30 cellular contexts compared by ENCODE assay signal in genomic region chr16:86414991-86415740, GRCh38.
DNase-seq lines count a peak whose midpoint lies in the region; ATAC-seq, FAIRE-seq and TF ChIP-seq lines count a peak whose summit lies in the region.
"Had no signal": no experiment of that assay in that cellular context is flagged by ENCODE, and none has a peak within 500 bp of the region (broad histone marks: within the 10 kb centered on the region; RNA-seq: fewer than 3 reads in every experiment).

No MANE protein-coding gene starts in this region.

- no peak for FAIRE-seq in frontal cortex (lab: Jason Lieb, UNC)
- FAIRE-seq: D721Med, endometrium, keratinocyte had no signal

- DNase-seq in heart right ventricle (peak in 1 of 2 donors; percentile 59), left cardiac atrium (no peak), esophagus squamous epithelium (lab: John Stamatoyannopoulos, UW) (no peak), neural crest cell (ENCODE audit: low read depth, low spot score) (no peak), transverse colon (no peak), pons (ENCODE audit: low spot score) (no peak), frontal cortex (ENCODE audit: low spot score in 2 of 2) (no peak), NCI-H2171 (lab: John Stamatoyannopoulos, UW) (no peak)
- DNase-seq: 8988T; activated CD4-positive, CD25-positive, alpha-beta regulatory T cell; activated CD8-positive, alpha-beta memory T cell treated with anti-CD3 and anti-CD28 coated beads, Interleukin-2, amount 10 ng/mL, durations not matched to agents 7 days and 5 days; activated gamma-delta T cell treated with Interleukin-2 at 50 U/mL for 16 hours; activated T-cell treated with anti-CD3 and anti-CD28 coated beads, Interleukin-2, amount 50 U/mL, for 4 hours; central memory CD4-positive, alpha-beta T cell; glutamatergic neuron; NCI-H1417 treated with DMSO at 0.1 percent for 48 hours; NCI-H2029 treated with DMSO at 0.1 percent for 48 hours; NCI-H2227 treated with DMSO at 0.1 percent for 48 hours; NCI-H526; OCI-M1; stimulated activated CD4-positive, alpha-beta T cell treated with anti-CD3 and anti-CD28 coated beads, Interleukin-4, amount 100 ng/mL, for 24 hours had no signal

- H3K27ac Mint-ChIP-seq in neural crest cell (ENCODE audit: unreplicated experiment) = peak overlapping the region; percentile 10
- H3K27ac Mint-ChIP-seq: activated CD8-positive, alpha-beta memory T cell treated with anti-CD3 and anti-CD28 coated beads, Interleukin-2, amount 10 ng/mL, durations not matched to agents 7 days and 5 days; dendritic cell treated with granulocyte-macrophage colony-stimulating factor and Interleukin-4, amounts not matched to agents 40 ng/mL and 50 ng/mL, for 4 days; T-cell had no signal

- H3K4me3 ChIP-seq in heart right ventricle = no peak overlapping the region
- no peak overlapping the region for H3K4me3 ChIP-seq in esophagus squamous epithelium
- no peak overlapping the region for H3K4me3 ChIP-seq in transverse colon
- H3K4me3 ChIP-seq: tibial nerve had no signal

- H3K27ac ChIP-seq in heart right ventricle (peak overlapping the region in 7 of 10 donors; percentile 52 to 77 (median 62)), esophagus squamous epithelium (peak overlapping the region in 3 of 4 donors; percentile 39 to 57 (median 49)), transverse colon (peak overlapping the region; percentile 7 to 66 (median 18))
- H3K27ac ChIP-seq: C4-2B, RWPE1 had no signal

- H3K4me1 ChIP-seq in heart right ventricle (peaks cover 0 to 14% (median 0%) of the 10 kb centered on the region in 9 donors), esophagus squamous epithelium (no peaks in the 10 kb centered on the region), transverse colon (no peaks in the 10 kb centered on the region)
- H3K4me1 ChIP-seq: tibial nerve had no signal

- in situ Hi-C loops in transverse colon (cut with MboI; ENCODE audit: low pct_ligation_motif_present in 1 of 4, low pct_unique_long_range_greater_than_20kb in 1 of 4, low sequenced_read_pairs in 3 of 4) = no loop called here

- no peak overlapping the region for H3K4me3 Mint-ChIP-seq in neural crest cell
- H3K4me3 Mint-ChIP-seq: activated CD8-positive, alpha-beta memory T cell treated with anti-CD3 and anti-CD28 coated beads, Interleukin-2, amount 10 ng/mL, durations not matched to agents 7 days and 5 days; activated T-cell treated with anti-CD3 and anti-CD28 coated beads, Interleukin-2, amount 50 U/mL, for 4 hours; dendritic cell treated with granulocyte-macrophage colony-stimulating factor and Interleukin-4, amounts not matched to agents 40 ng/mL and 50 ng/mL, for 4 days; T-cell had no signal

- TF ChIP-seq CTCF in heart right ventricle (IDR thresholded peaks at IDR 0.05) = no peak
- TF ChIP-seq CTCF in esophagus squamous epithelium (IDR thresholded peaks at IDR 0.05) = no peak
- no peak for TF ChIP-seq CTCF in neural crest cell (conservative IDR thresholded peaks at IDR 0.05)
- no peak for TF ChIP-seq CTCF in transverse colon (IDR thresholded peaks at IDR 0.05)

- peaks cover 0 to 34% (median 0%) of the 10 kb centered on the region in 11 donors for H3K9me3 ChIP-seq in heart right ventricle
- H3K9me3 ChIP-seq in esophagus squamous epithelium = peaks cover 0 to 7% (median 5%) of the 10 kb centered on the region in 3 donors
- no peaks in the 10 kb centered on the region for H3K9me3 ChIP-seq in transverse colon

- H3K4me1 Mint-ChIP-seq in neural crest cell = peaks cover 18% of the 10 kb centered on the region
- H3K4me1 Mint-ChIP-seq: activated CD8-positive, alpha-beta memory T cell treated with anti-CD3 and anti-CD28 coated beads, Interleukin-2, amount 10 ng/mL, durations not matched to agents 7 days and 5 days; T-cell had no signal

- H3K36me3 ChIP-seq in heart right ventricle (no peaks in the 10 kb centered on the region), esophagus squamous epithelium (no peaks in the 10 kb centered on the region), transverse colon (no peaks in the 10 kb centered on the region)
- H3K36me3 ChIP-seq: tibial nerve had no signal

- ATAC-seq in heart right ventricle (peak in 7 of 8 donors; percentile 35 to 90 (median 83)), left cardiac atrium (no peak)
- ATAC-seq: activated CD8-positive, alpha-beta memory T cell treated with anti-CD3 and anti-CD28 coated beads, Interleukin-2, amount 10 ng/mL, durations not matched to agents 7 days and 5 days; activated T-cell treated with anti-CD3 and anti-CD28 coated beads, Interleukin-2, amount 50 U/mL, for 4 hours; HCT116; T-cell had no signal

- peaks cover 2% of the 10 kb centered on the region for H3K27me3 Mint-ChIP-seq in neural crest cell (ENCODE audit: low read depth)
- H3K27me3 Mint-ChIP-seq: activated CD8-positive, alpha-beta memory T cell treated with anti-CD3 and anti-CD28 coated beads, Interleukin-2, amount 10 ng/mL, durations not matched to agents 7 days and 5 days; dendritic cell treated with granulocyte-macrophage colony-stimulating factor and Interleukin-4, amounts not matched to agents 40 ng/mL and 50 ng/mL, for 4 days had no signal

- no peak for TF ChIP-seq EP300 in transverse colon (IDR thresholded peaks at IDR 0.05; ENCODE audit: low read depth)

- H3K27me3 ChIP-seq in heart right ventricle (peaks cover 0 to 21% (median 0%) of the 10 kb centered on the region in 7 donors), esophagus squamous epithelium (no peaks in the 10 kb centered on the region), transverse colon (no peaks in the 10 kb centered on the region)
- H3K27me3 ChIP-seq: tibial nerve had no signal

- H3K36me3 Mint-ChIP-seq in neural crest cell (ENCODE audit: low read depth) = peaks cover 2% of the 10 kb centered on the region
- H3K36me3 Mint-ChIP-seq: activated CD8-positive, alpha-beta memory T cell treated with anti-CD3 and anti-CD28 coated beads, Interleukin-2, amount 10 ng/mL, durations not matched to agents 7 days and 5 days; T-cell had no signal

- no peak for TF ChIP-seq POLR2A in esophagus squamous epithelium (IDR thresholded peaks at IDR 0.05)
- no peak for TF ChIP-seq POLR2A in transverse colon (IDR thresholded peaks at IDR 0.05)

- WGBS in heart right ventricle, 2 donors = 52 to 59% methylated on average over 9 of the region's 9 CpGs
- WGBS in esophagus squamous epithelium, 2 donors = 21 to 25% methylated on average over 6 to 9 of the region's 9 CpGs
- WGBS in transverse colon (ENCODE audit: low coverage in 1 of 2), 2 donors = 40 to 45% methylated on average over 6 to 9 of the region's 9 CpGs

- peaks cover 14% of the 10 kb centered on the region for H3K9me3 Mint-ChIP-seq in neural crest cell
- H3K9me3 Mint-ChIP-seq: dendritic cell treated with granulocyte-macrophage colony-stimulating factor and Interleukin-4, amounts not matched to agents 40 ng/mL and 50 ng/mL, for 4 days had no signal

- intact Hi-C loops in heart right ventricle (cut with DNase I) (no loop called here), left cardiac atrium (cut with DNase I) (no loop called here), esophagus squamous epithelium (cut with DNase I) (no loop called here), transverse colon (cut with DNase I; ENCODE audit: low total_unique reads) (no loop called here)

Comparison
In these comparisons a context has a peak if more than half of its experiments do, and no peak if none do; other contexts are left out.
1. ATAC-seq: peak in heart right ventricle (7 of 8); none in left cardiac atrium (0 of 2).
2. Peak in every context shown above with its lines, with median percentiles within 50 percentile points of each other: H3K27ac ChIP-seq.